ENCODE assay signal across 8 cellular contexts in the genomic region with DNA sequence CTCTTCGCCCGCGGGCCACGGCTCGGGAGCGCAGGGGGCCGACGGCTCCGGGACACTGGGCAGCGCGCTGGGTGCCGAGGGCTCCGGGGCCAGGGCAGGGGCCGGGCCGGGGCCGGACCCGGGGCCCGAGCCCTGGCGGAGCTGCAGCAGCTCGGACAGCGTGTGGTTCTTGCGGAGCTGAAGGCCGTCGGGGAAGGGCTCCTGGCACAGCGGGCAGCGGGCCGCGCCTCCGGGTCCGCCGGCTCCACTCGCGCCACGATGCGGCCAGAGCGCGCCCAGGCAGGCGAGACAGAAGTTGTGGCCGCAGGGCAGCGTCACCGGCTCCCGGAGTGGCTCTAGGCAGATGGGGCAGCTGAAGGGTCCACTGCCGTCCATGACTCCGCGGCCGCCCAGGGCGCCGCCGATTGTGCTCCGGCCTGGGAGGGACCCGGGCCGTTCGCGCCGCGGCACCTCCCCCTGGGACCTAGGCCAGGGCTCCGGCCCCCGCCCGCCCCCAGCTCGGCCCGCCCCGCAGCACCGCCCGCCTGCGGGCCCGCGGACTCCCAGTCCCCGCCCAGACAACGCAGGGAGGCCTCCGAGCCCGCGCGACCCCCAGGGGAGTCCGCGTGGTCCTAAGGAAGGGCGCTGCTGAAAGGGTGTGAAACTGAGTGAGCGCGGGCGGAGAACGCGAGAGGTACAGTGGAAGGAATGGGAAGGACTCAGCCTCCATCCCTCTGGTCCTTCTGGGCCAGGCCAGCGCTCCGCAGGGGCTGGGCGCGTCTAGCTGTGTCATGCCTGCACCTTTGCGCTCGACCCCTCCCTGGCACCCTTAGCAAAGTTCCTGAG. TPM values are rescaled to one million over a fixed set of nuclear protein-coding genes. Genes with fewer than 3 reads are reported as not detected.
A peak's percentile ranks its signal among the peaks of the same experiment; 100 is the strongest.
DNase-seq lines count a peak whose midpoint lies in the region; FAIRE-seq and TF ChIP-seq lines count a peak whose summit lies in the region.

A gene with protein sequence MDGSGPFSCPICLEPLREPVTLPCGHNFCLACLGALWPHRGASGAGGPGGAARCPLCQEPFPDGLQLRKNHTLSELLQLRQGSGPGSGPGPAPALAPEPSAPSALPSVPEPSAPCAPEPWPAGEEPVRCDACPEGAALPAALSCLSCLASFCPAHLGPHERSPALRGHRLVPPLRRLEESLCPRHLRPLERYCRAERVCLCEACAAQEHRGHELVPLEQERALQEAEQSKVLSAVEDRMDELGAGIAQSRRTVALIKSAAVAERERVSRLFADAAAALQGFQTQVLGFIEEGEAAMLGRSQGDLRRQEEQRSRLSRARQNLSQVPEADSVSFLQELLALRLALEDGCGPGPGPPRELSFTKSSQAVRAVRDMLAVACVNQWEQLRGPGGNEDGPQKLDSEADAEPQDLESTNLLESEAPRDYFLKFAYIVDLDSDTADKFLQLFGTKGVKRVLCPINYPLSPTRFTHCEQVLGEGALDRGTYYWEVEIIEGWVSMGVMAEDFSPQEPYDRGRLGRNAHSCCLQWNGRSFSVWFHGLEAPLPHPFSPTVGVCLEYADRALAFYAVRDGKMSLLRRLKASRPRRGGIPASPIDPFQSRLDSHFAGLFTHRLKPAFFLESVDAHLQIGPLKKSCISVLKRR (minus strand): TSS at position 408 of the 825 bp plus-strand sequence. CDS start 33 bp downstream, at position 375.

- H3K36me3 Mint-ChIP-seq in stimulated activated naive CD8-positive, alpha-beta T cell treated with anti-CD3 and anti-CD28 coated beads, Interleukin-15, Interleukin-2, amounts not matched to agents 100 ng/mL and 50 ng/mL, for 24 hours (ENCODE audit: low read depth) = no peaks in the 10 kb centered on the region

- no peaks in the 10 kb centered on the region for H3K27me3 ChIP-seq in liver (ENCODE audit: control insufficient read depth in 4 of 4, insufficient read depth in 4 of 4, low read length in 3 of 4)

- H3K27ac ChIP-seq in liver (ENCODE audit: low read depth in 1 of 2, low read length in 2 of 2) = peak within 1 kb of the TSS; percentile 80 to 95

- peak; percentile 76 for TF ChIP-seq POLR2A in H54 (IDR thresholded peaks at IDR 0.05; ENCODE audit: low read depth, low read length)

- H3K4me1 ChIP-seq in liver (ENCODE audit: control insufficient read depth in 4 of 4, insufficient read depth in 4 of 4, low read length in 3 of 4) = peaks cover 12 to 34% (median 22%) of the 10 kb centered on the region in 4 donors

- peaks cover 26% of the 10 kb centered on the region for H3K4me1 Mint-ChIP-seq in stimulated activated naive CD8-positive, alpha-beta T cell treated with anti-CD3 and anti-CD28 coated beads, Interleukin-15, Interleukin-2, amounts not matched to agents 100 ng/mL and 50 ng/mL, for 24 hours (ENCODE audit: low read depth)

- 3% methylated on average over 87 of the region's 87 CpGs for WGBS in liver

- TF ChIP-seq RAD21 in liver (IDR thresholded peaks at IDR 0.05) = no peak

- H3K27ac Mint-ChIP-seq in stimulated activated naive CD8-positive, alpha-beta T cell treated with anti-CD3 and anti-CD28 coated beads, Interleukin-15, Interleukin-2, amounts not matched to agents 100 ng/mL and 50 ng/mL, for 24 hours = peak within 1 kb of the TSS; percentile 86

- peak within 1 kb of the TSS; percentile 55 to 69 (median 59) for H3K4me3 ChIP-seq in liver (ENCODE audit: low read depth in 1 of 3, low read length in 3 of 3)

- peak within 1 kb of the TSS in 1 of 2 donors; percentile 52 for H3K9ac ChIP-seq in liver (ENCODE audit: low read depth in 1 of 2, low read length in 2 of 2)

- DNase-seq in C1 segment of cervical spinal cord (lab: John Stamatoyannopoulos, UW) (peak in 12 of 14 donors; percentile 32 to 75 (median 46)), H54 (ENCODE audit: insufficient read length, low spot score) (peak; percentile 77), RPMI8226 (peak; percentile 94), dermis microvascular lymphatic vessel endothelial cell (ENCODE audit: low read depth in 2 of 2) (peak in 1 of 2 donors; percentile 82), epidermal melanocyte (ENCODE audit: insufficient read length, low spot score) (no peak)
- DNase-seq in effector CD4-positive, alpha-beta T cell = no peak

- no peaks in the 10 kb centered on the region for H3K9me3 Mint-ChIP-seq in stimulated activated naive CD8-positive, alpha-beta T cell treated with anti-CD3 and anti-CD28 coated beads, Interleukin-15, Interleukin-2, amounts not matched to agents 100 ng/mL and 50 ng/mL, for 24 hours

- H3K27me3 Mint-ChIP-seq in stimulated activated naive CD8-positive, alpha-beta T cell treated with anti-CD3 and anti-CD28 coated beads, Interleukin-15, Interleukin-2, amounts not matched to agents 100 ng/mL and 50 ng/mL, for 24 hours = peaks cover 5% of the 10 kb centered on the region

- H3K4me3 Mint-ChIP-seq in stimulated activated naive CD8-positive, alpha-beta T cell treated with anti-CD3 and anti-CD28 coated beads, Interleukin-15, Interleukin-2, amounts not matched to agents 100 ng/mL and 50 ng/mL, for 24 hours = peak within 1 kb of the TSS; percentile 85

- H3K36me3 ChIP-seq in liver (ENCODE audit: control insufficient read depth in 4 of 4, insufficient read depth in 3 of 4, low read depth in 1 of 4, low read length in 3 of 4) = peaks cover 0 to 7% (median 3%) of the 10 kb centered on the region in 4 donors

- TF ChIP-seq CTCF in liver (IDR thresholded peaks at IDR 0.05; ENCODE audit: low read depth, low read length, missing input control) = peak; percentile 18

- FAIRE-seq in H54 (lab: Jason Lieb, UNC) = no peak

- H3K9me3 ChIP-seq in liver (ENCODE audit: control insufficient read depth in 4 of 4, low read length in 3 of 4) = no peaks in the 10 kb centered on the region

TF ChIP-seq in liver, 16 proteins besides CTCF, POLR2A, EP300 and RAD21:
- no peak for TF ChIP-seq MAX (IDR thresholded peaks at IDR 0.05)
- no peak for TF ChIP-seq HNF4A (conservative IDR thresholded peaks at IDR 0.05)
- TF ChIP-seq, protein P1, sequence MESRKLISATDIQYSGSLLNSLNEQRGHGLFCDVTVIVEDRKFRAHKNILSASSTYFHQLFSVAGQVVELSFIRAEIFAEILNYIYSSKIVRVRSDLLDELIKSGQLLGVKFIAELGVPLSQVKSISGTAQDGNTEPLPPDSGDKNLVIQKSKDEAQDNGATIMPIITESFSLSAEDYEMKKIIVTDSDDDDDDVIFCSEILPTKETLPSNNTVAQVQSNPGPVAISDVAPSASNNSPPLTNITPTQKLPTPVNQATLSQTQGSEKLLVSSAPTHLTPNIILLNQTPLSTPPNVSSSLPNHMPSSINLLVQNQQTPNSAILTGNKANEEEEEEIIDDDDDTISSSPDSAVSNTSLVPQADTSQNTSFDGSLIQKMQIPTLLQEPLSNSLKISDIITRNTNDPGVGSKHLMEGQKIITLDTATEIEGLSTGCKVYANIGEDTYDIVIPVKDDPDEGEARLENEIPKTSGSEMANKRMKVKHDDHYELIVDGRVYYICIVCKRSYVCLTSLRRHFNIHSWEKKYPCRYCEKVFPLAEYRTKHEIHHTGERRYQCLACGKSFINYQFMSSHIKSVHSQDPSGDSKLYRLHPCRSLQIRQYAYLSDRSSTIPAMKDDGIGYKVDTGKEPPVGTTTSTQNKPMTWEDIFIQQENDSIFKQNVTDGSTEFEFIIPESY (IDR thresholded peaks at IDR 0.05) = no peak
- no peak for TF ChIP-seq FOXA1 (IDR thresholded peaks at IDR 0.05)
- no peak for TF ChIP-seq SP1 (IDR thresholded peaks at IDR 0.05)
- no peak for TF ChIP-seq EGR1 (IDR thresholded peaks at IDR 0.05; ENCODE audit: low read depth in 2 of 2)
- TF ChIP-seq RXRA (IDR thresholded peaks at IDR 0.05) = no peak
- no peak for TF ChIP-seq HNF4G (IDR thresholded peaks at IDR 0.05)
- TF ChIP-seq, protein P2, sequence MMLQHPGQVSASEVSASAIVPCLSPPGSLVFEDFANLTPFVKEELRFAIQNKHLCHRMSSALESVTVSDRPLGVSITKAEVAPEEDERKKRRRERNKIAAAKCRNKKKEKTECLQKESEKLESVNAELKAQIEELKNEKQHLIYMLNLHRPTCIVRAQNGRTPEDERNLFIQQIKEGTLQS (IDR thresholded peaks at IDR 0.05) = no peak
- TF ChIP-seq JUND (IDR thresholded peaks at IDR 0.05) = no peak
- TF ChIP-seq GABPA (IDR thresholded peaks at IDR 0.05 in 1 of 2, conservative IDR thresholded peaks at IDR 0.05 in 1 of 2) = no peak
- TF ChIP-seq REST (IDR thresholded peaks at IDR 0.05) = no peak
- TF ChIP-seq TAF1 (conservative IDR thresholded peaks at IDR 0.05) = no peak

RNA-seq across cellular contexts. Expression of the gene that starts here (rescaled TPM):
- total RNA-seq in dermis microvascular lymphatic vessel endothelial cell (58.4 and 74.0 TPM in 2 replicates), liver (10 to 100 TPM in 1 of 2 donors, 1 to 10 TPM in 1; 6.9 to 15.4 TPM)
- 10 to 100 TPM; 12.2 to 18.5 TPM for polyA plus RNA-seq in liver

Comparison
In these comparisons a context has a peak if more than half of its experiments do, and no peak if none do; other contexts are left out.
1. DNase-seq: peak in C1 segment of cervical spinal cord (12 of 14), H54 (single experiment) and RPMI8226 (single experiment); none in effector CD4-positive, alpha-beta T cell (single experiment) and epidermal melanocyte (single experiment).